ENCODE assay signal across 23 cellular contexts in the genomic region with DNA sequence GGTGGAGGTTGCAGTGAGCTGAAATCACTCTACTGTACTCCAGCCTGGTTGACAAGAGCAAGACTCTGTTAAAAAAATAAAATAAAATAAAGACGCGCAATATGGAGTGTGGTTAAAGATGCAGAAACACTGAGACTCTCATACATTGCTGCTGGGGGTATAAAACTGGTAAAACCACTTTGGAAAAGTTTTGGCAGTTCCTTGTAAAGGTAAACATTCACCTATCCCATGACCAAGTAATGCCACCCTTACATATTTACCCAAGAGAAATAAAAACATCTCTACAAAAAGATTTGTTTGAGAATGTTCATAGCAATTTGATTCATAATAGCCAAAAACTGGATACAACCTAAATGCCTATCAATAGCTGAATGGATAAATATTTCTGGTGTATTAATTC.
"Had no signal": no experiment of that assay in that cellular context is flagged by ENCODE, and none has a peak within 500 bp of the region (broad histone marks: within the 10 kb centered on the region; RNA-seq: fewer than 3 reads in every experiment).

No MANE protein-coding gene starts in this region.

- H3K9me3 Mint-ChIP-seq: dendritic cell treated with granulocyte-macrophage colony-stimulating factor and Interleukin-4, amounts not matched to agents 40 ng/mL and 50 ng/mL, for 4 days; effector memory CD8-positive, alpha-beta T cell; natural killer cell; neural crest cell had no signal

- DNase-seq: effector memory CD8-positive, alpha-beta T cell; glutamatergic neuron; immature natural killer cell; left ventricle myocardium superior; natural killer cell; posterior cingulate gyrus; sigmoid colon; stimulated activated CD4-positive, alpha-beta T cell treated with anti-CD3 and anti-CD28 coated beads, Interleukin-2, amount 100 ng/mL, for 24 hours; stimulated activated CD4-positive, alpha-beta T cell treated with anti-CD3 and anti-CD28 coated beads, Interleukin-4, amount 100 ng/mL, for 4 hours; stimulated activated naive CD4-positive, alpha-beta T cell; stomach; substantia nigra; transverse colon had no signal

- H3K36me3 ChIP-seq: esophagus muscularis mucosa, gastroesophageal sphincter, right atrium auricular region, sigmoid colon, stomach, thoracic aorta, transverse colon had no signal

- H3K27me3 ChIP-seq: esophagus muscularis mucosa, gastroesophageal sphincter, right atrium auricular region, sigmoid colon, stomach, transverse colon had no signal

- H3K4me3 Mint-ChIP-seq: dendritic cell treated with granulocyte-macrophage colony-stimulating factor and Interleukin-4, amounts not matched to agents 40 ng/mL and 50 ng/mL, for 4 days; effector memory CD8-positive, alpha-beta T cell; immature natural killer cell; natural killer cell; neural crest cell had no signal

- H3K27ac ChIP-seq: epithelial cell of prostate, esophagus muscularis mucosa, gastroesophageal sphincter, right atrium auricular region, sigmoid colon, skin epidermis, thoracic aorta, transverse colon had no signal

- H3K36me3 Mint-ChIP-seq: immature natural killer cell, natural killer cell had no signal

- H3K27ac Mint-ChIP-seq: dendritic cell treated with granulocyte-macrophage colony-stimulating factor and Interleukin-4, amounts not matched to agents 40 ng/mL and 50 ng/mL, for 4 days; effector memory CD8-positive, alpha-beta T cell; immature natural killer cell; natural killer cell had no signal

- H3K27me3 Mint-ChIP-seq: dendritic cell treated with granulocyte-macrophage colony-stimulating factor and Interleukin-4, amounts not matched to agents 40 ng/mL and 50 ng/mL, for 4 days; effector memory CD8-positive, alpha-beta T cell had no signal

- H3K4me3 ChIP-seq: esophagus muscularis mucosa, gastroesophageal sphincter, right atrium auricular region, sigmoid colon, skin epidermis, stomach, thoracic aorta, transverse colon had no signal

- ATAC-seq: effector memory CD8-positive, alpha-beta T cell; gastroesophageal sphincter; left ventricle myocardium superior; natural killer cell had no signal

- H3K9me3 ChIP-seq: esophagus muscularis mucosa, gastroesophageal sphincter, right atrium auricular region, sigmoid colon, stomach, thoracic aorta, transverse colon had no signal

- H3K4me1 ChIP-seq: right atrium auricular region, sigmoid colon, transverse colon had no signal

- FAIRE-seq: colon, keratinocyte had no signal
